Comparison of ENCODE assay signal across 17 cellular contexts in the genomic region with DNA sequence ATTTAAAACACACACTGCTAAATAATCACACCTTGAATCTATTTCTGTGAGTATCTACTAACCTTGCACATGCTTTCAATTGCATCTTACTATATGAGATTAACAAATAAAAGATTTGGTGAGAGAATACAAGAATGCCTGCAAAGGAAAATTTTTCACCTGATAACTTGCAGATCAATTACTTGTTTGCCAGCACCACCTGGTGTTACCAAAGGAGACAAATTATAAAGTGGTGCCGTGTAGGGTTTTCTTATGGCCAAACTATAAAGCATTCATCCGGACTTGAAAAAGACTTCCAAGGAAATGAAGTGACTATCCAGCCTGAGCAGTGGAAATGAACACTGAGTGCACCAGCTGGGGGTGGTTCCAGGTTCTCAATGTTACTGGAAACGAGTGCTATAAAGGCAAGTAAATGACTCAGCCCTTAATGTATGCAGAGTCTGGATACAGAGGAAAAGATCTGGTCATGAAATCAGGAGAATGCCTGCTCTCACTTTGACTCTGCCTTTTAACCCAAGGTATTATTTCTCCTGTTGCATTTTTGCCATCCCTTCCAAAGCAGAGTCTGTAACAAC.
DNase-seq lines count a peak whose midpoint lies in the region; ATAC-seq, FAIRE-seq and TF ChIP-seq lines count a peak whose summit lies in the region.
"Had no signal": no experiment of that assay in that cellular context is flagged by ENCODE, and none has a peak within 500 bp of the region (broad histone marks: within the 10 kb centered on the region; RNA-seq: fewer than 3 reads in every experiment).

No MANE protein-coding gene starts in this region.

- no peak overlapping the region for H4K8ac ChIP-seq in H1 (ENCODE audit: extremely low read depth, insufficient read depth, low read length)

- H3K4me3 Mint-ChIP-seq in progenitor cell of endocrine pancreas (ENCODE audit: low read depth) = no peak overlapping the region
- H3K4me3 Mint-ChIP-seq in activated T-cell treated with anti-CD3 and anti-CD28 coated beads, Interleukin-2, amount 50 U/mL, for 24 hours = no peak overlapping the region
- H3K4me3 Mint-ChIP-seq: T-helper 2 cell treated with Interferon-gamma antibody and Interleukin-4, amounts not matched to agents 5 μg/mL and 100 μg/mL, for 36 hours had no signal

- peaks cover 13% of the 10 kb centered on the region for H3K4me1 Mint-ChIP-seq in progenitor cell of endocrine pancreas (ENCODE audit: low read depth)
- no peaks in the 10 kb centered on the region for H3K4me1 Mint-ChIP-seq in activated T-cell treated with anti-CD3 and anti-CD28 coated beads, Interleukin-2, amount 50 U/mL, for 24 hours (ENCODE audit: low read depth)

- no peak for TF ChIP-seq EP300 in H1 (IDR thresholded peaks at IDR 0.05; ENCODE audit: borderline replicate concordance in 1 of 2, low read depth in 2 of 2, low read length in 2 of 2)

- H2BK5ac ChIP-seq in H1 (ENCODE audit: low read depth, low read length) = no peak overlapping the region

- no peak overlapping the region for H3K14ac ChIP-seq in H1 (ENCODE audit: insufficient read length)

- H3K4me3 ChIP-seq in H1 (ENCODE audit: extremely low read depth in 1 of 4, insufficient read depth in 2 of 4, low read depth in 3 of 4, low read length in 4 of 4) = no peak overlapping the region
- H3K4me3 ChIP-seq: HAP-1, upper lobe of right lung had no signal

- H3K23ac ChIP-seq in H1 (ENCODE audit: insufficient read length) = no peak overlapping the region

- H3K79me2 ChIP-seq in H1 (ENCODE audit: control insufficient read depth in 1 of 2, insufficient read depth in 2 of 2, low read length in 2 of 2) = no peaks in the 10 kb centered on the region

- peak overlapping the region; percentile 42; the same call in 1 of the 2 replicates for H2AFZ ChIP-seq in H1 (ENCODE audit: low read length)

- H2BK20ac ChIP-seq in H1 (ENCODE audit: low read length) = no peak overlapping the region

- H3K23me2 ChIP-seq in H1 (ENCODE audit: low read depth, low read length) = no peaks in the 10 kb centered on the region

- FAIRE-seq in H1 (lab: Jason Lieb, UNC) = no peak
- FAIRE-seq: GM19239 had no signal

- H2BK12ac ChIP-seq in H1 (ENCODE audit: low read depth, low read length) = no peak overlapping the region

- H4K20me1 ChIP-seq in H1 (replicated peaks in 1 of 2; ENCODE audit: control insufficient read depth in 1 of 2, insufficient read depth in 2 of 2, low read length in 2 of 2) = no peaks in the 10 kb centered on the region

- peaks cover 3% of the 10 kb centered on the region for H3K36me3 Mint-ChIP-seq in progenitor cell of endocrine pancreas (ENCODE audit: insufficient read depth)
- no peaks in the 10 kb centered on the region for H3K36me3 Mint-ChIP-seq in activated T-cell treated with anti-CD3 and anti-CD28 coated beads, Interleukin-2, amount 50 U/mL, for 24 hours (ENCODE audit: low read depth)

- DNase-seq in NCI-H748 (lab: John Stamatoyannopoulos, UW; ENCODE audit: unreplicated experiment) = peak; percentile 63
- DNase-seq in NCI-H748 treated with DMSO at 0.1 percent for 48 hours (lab: John Stamatoyannopoulos, UW) = no peak
- DNase-seq in NCI-H460 (ENCODE audit: extremely low read depth, low read depth) = peak; percentile 7
- no peak for DNase-seq in H1 (ENCODE audit: low read depth in 1 of 2, low spot score in 2 of 2)
- DNase-seq in progenitor cell of endocrine pancreas (ENCODE audit: low spot score, unreplicated experiment) = no peak
- no peak for DNase-seq in activated T-cell treated with anti-CD3 and anti-CD28 coated beads, Interleukin-2, amount 50 U/mL, for 1 hour
- no peak for DNase-seq in activated T-cell treated with anti-CD3 and anti-CD28 coated beads, Interleukin-2, amount 50 U/mL, for 24 hours
- DNase-seq: activated CD4-positive, alpha-beta T cell treated with anti-CD3 and anti-CD28 coated beads, Interleukin-2, amount 50 U/mL, for 48 hours; activated gamma-delta T cell; DMS 273 treated with DMSO at 0.1 percent for 48 hours; NCI-H1930; stimulated activated CD8-positive, alpha-beta memory T cell treated with anti-CD3 and anti-CD28 coated beads, Interleukin-4, amount 100 ng/mL, for 48 hours; upper lobe of right lung had no signal

- peaks cover 11% of the 10 kb centered on the region for H3K9me3 Mint-ChIP-seq in progenitor cell of endocrine pancreas (ENCODE audit: low read depth)
- H3K9me3 Mint-ChIP-seq in activated T-cell treated with anti-CD3 and anti-CD28 coated beads, Interleukin-2, amount 50 U/mL, for 24 hours = peaks cover 19% of the 10 kb centered on the region

- TF ChIP-seq POLR2A in H1 (IDR thresholded peaks at IDR 0.05; ENCODE audit: control extremely low read depth in 1 of 2, low read depth in 2 of 2, low read length in 2 of 2) = no peak

- 74% methylated on average over 3 of the region's 3 CpGs; no CpG with 5 or more reads in 1 of the 2 experiments for WGBS in H1 (ENCODE audit: extremely low coverage in 1 of 2, insufficient coverage in 1 of 2, insufficient read length in 1 of 2, insufficient replicate concordance in 2 of 2, low coverage in 1 of 2, low lambda C conversion rate in 2 of 2, missing lambda C conversion rate in 1 of 2), 2 experiments

- no peak overlapping the region for H2BK15ac ChIP-seq in H1 (ENCODE audit: low read length)

- no peak overlapping the region for H2BK120ac ChIP-seq in H1 (replicated peaks; ENCODE audit: low read depth, low read length)

- ATAC-seq in GM18858 (IDR thresholded peaks at IDR 0.05; ENCODE audit: unreplicated experiment) = no peak
- ATAC-seq: upper lobe of right lung had no signal

- peak in 1 of 3 experiments; percentile 28; a peak in 1 of 4 replicates for TF ChIP-seq CTCF in H1 (IDR thresholded peaks at IDR 0.05; ENCODE audit: control extremely low read depth in 1 of 3, insufficient read depth in 1 of 3, low read depth in 1 of 3, low read length in 3 of 3)
- TF ChIP-seq CTCF in progenitor cell of endocrine pancreas (IDR thresholded peaks at IDR 0.05; ENCODE audit: unreplicated experiment) = peak; percentile 32

- H3K79me1 ChIP-seq in H1 (ENCODE audit: low read depth, low read length) = no peaks in the 10 kb centered on the region

- no peak overlapping the region for H3K9ac ChIP-seq in H1 (replicated peaks in 1 of 4; ENCODE audit: extremely low read depth in 1 of 4, low read depth in 3 of 4, low read length in 3 of 4)

- H3K27me3 Mint-ChIP-seq in progenitor cell of endocrine pancreas = no peaks in the 10 kb centered on the region
- no peaks in the 10 kb centered on the region for H3K27me3 Mint-ChIP-seq in activated T-cell treated with anti-CD3 and anti-CD28 coated beads, Interleukin-2, amount 50 U/mL, for 24 hours

- POLR2A ChIA-PET in H1 (lab: Charles Lee; ENCODE audit: partially characterized antibody) = no interaction called here

- H4K5ac ChIP-seq in H1 (ENCODE audit: insufficient read length, low read depth, low read length) = no peak overlapping the region

- H3K4me2 ChIP-seq in H1 (ENCODE audit: insufficient read depth in 1 of 2, low read depth in 2 of 2, low read length in 2 of 2) = no peak overlapping the region

- no peak overlapping the region for H3K27ac ChIP-seq in H1 (ENCODE audit: low read depth, low read length)
- H3K27ac ChIP-seq: upper lobe of right lung had no signal

- peak; percentile 71 to 73 for TF ChIP-seq RAD21 in H1 (IDR thresholded peaks at IDR 0.05 in 1 of 2, conservative IDR thresholded peaks at IDR 0.05 in 1 of 2; ENCODE audit: low read depth in 2 of 2, low read length in 2 of 2)

- CTCF ChIA-PET in H1 (lab: Charles Lee; ENCODE audit: partially characterized antibody) = interaction anchor here (0.7 to 1.0 kb wide), 2 partner anchors 13 to 457 kb away, joined by 3 read pairs; no protein-coding TSS in a partner anchor

- no peak overlapping the region for H3K56ac ChIP-seq in H1 (replicated peaks; ENCODE audit: insufficient read length, low read depth, low read length)

- H4K91ac ChIP-seq in H1 (replicated peaks; ENCODE audit: insufficient read length, low read length) = no peak overlapping the region

- no peak overlapping the region for H3K18ac ChIP-seq in H1 (ENCODE audit: extremely low read depth, low read length)

- no peaks in the 10 kb centered on the region for H3K27me3 ChIP-seq in H1 (replicated peaks in 1 of 4; ENCODE audit: control insufficient read depth in 3 of 4, extremely low read depth in 1 of 4, insufficient read depth in 3 of 4, low read length in 3 of 4)
- H3K27me3 ChIP-seq: upper lobe of right lung had no signal

- H3K27ac Mint-ChIP-seq in progenitor cell of endocrine pancreas = no peak overlapping the region
- H3K27ac Mint-ChIP-seq in activated T-cell treated with anti-CD3 and anti-CD28 coated beads, Interleukin-2, amount 50 U/mL, for 24 hours = no peak overlapping the region
- H3K27ac Mint-ChIP-seq: T-helper 2 cell treated with Interferon-gamma antibody and Interleukin-4, amounts not matched to agents 5 μg/mL and 100 μg/mL, for 36 hours had no signal

- no peaks in the 10 kb centered on the region for H3K4me1 ChIP-seq in H1 (replicated peaks in 1 of 4; ENCODE audit: control insufficient read depth in 3 of 4, insufficient read depth in 4 of 4, low read length in 3 of 4)
- H3K4me1 ChIP-seq: HAP-1, upper lobe of right lung had no signal

- peaks cover 0 to 6% of the 10 kb centered on the region in 2 experiments; a peak in 1 of 4 replicates for H3K9me3 ChIP-seq in H1 (ENCODE audit: insufficient read depth in 2 of 2, low read depth in 1 of 2, low read length in 1 of 2)
- H3K9me3 ChIP-seq: HAP-1, upper lobe of right lung had no signal

- H3K36me3 ChIP-seq in H1 (ENCODE audit: control insufficient read depth in 2 of 4, insufficient read depth in 4 of 4, low read length in 3 of 4) = no peaks in the 10 kb centered on the region
- H3K36me3 ChIP-seq: HAP-1, upper lobe of right lung had no signal

- no peak overlapping the region for H3K4ac ChIP-seq in H1 (replicated peaks; ENCODE audit: insufficient read length, low read depth, low read length)

- H2AK5ac ChIP-seq in H1 (ENCODE audit: low read depth, low read length) = no peak overlapping the region

TF ChIP-seq in H1, 55 proteins besides CTCF, POLR2A, EP300 and RAD21 (continues in another document):
- TF ChIP-seq POLR2AphosphoS5 (IDR thresholded peaks at IDR 0.05; ENCODE audit: low read depth, low read length) (no peak), TAF1 (IDR thresholded peaks at IDR 0.05; ENCODE audit: low read depth, low read length) (no peak), CTBP2 (IDR thresholded peaks at IDR 0.05; ENCODE audit: borderline replicate concordance, insufficient read depth, insufficient read length, low read length) (no peak), PHF8 (conservative IDR thresholded peaks at IDR 0.05; ENCODE audit: low read depth, low read length) (no peak), CBX8 (IDR thresholded peaks at IDR 0.05; ENCODE audit: borderline replicate concordance, low read depth, low read length) (no peak), CHD2 (IDR thresholded peaks at IDR 0.05; ENCODE audit: low read length) (no peak)
- TF ChIP-seq, protein P1, sequence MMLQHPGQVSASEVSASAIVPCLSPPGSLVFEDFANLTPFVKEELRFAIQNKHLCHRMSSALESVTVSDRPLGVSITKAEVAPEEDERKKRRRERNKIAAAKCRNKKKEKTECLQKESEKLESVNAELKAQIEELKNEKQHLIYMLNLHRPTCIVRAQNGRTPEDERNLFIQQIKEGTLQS (IDR thresholded peaks at IDR 0.05; ENCODE audit: insufficient read depth, low read depth, low read length) = no peak

Comparison
In these comparisons a context has a peak if more than half of its experiments do, and no peak if none do; other contexts are left out.
1. DNase-seq: peak in NCI-H748 (single experiment) and NCI-H460 (single experiment); none in NCI-H748 treated with DMSO at 0.1 percent for 48 hours (single experiment), H1 (0 of 2), progenitor cell of endocrine pancreas (single experiment), activated T-cell treated with anti-CD3 and anti-CD28 coated beads, Interleukin-2, amount 50 U/mL, for 1 hour (single experiment) and activated T-cell treated with anti-CD3 and anti-CD28 coated beads, Interleukin-2, amount 50 U/mL, for 24 hours (single experiment).